In genomic region chr7:1018334-1018695, GRCh38 we compare ENCODE assay signal across 24 cellular contexts. TPM values are rescaled to one million over a fixed set of nuclear protein-coding genes. Genes with fewer than 3 reads are reported as not detected.
A peak's percentile ranks its signal among the peaks of the same experiment; 100 is the strongest.
DNase-seq lines count a peak whose midpoint lies in the region; ATAC-seq and TF ChIP-seq lines count a peak whose summit lies in the region.
"Had no signal": no experiment of that assay in that cellular context is flagged by ENCODE, and none has a peak within 500 bp of the region (broad histone marks: within the 10 kb centered on the region; RNA-seq: fewer than 3 reads in every experiment).

No MANE protein-coding gene starts in this region.

- H3K27ac ChIP-seq in vagina = no peak overlapping the region
- H3K27ac ChIP-seq: C4-2B, epithelial cell of prostate, heart left ventricle, right lobe of liver had no signal

- H3K4me3 Mint-ChIP-seq in Caco-2 (ENCODE audit: unreplicated experiment) (no peak overlapping the region), activated B cell treated with CpG ODN at 0.5 μM for 24 hours (peak overlapping the region; percentile 19), naive B cell (peak overlapping the region in 2 of 8 donors; percentile 3 to 79), mesothelial cell of epicardium (no peak overlapping the region)
- H3K4me3 Mint-ChIP-seq: activated CD8-positive, alpha-beta memory T cell treated with anti-CD3 and anti-CD28 coated beads, Interleukin-2, amount 10 ng/mL, durations not matched to agents 7 days and 5 days; HFFc6; nephron had no signal

- TF ChIP-seq CTCF in Caco-2 (IDR thresholded peaks at IDR 0.05; ENCODE audit: insufficient read depth in 1 of 2, low read depth in 1 of 2, low read length in 1 of 2, severe bottlenecking in 1 of 2, unreplicated experiment in 1 of 2) (no peak), activated B cell treated with CpG ODN at 0.5 μM for 24 hours (IDR thresholded peaks at IDR 0.05) (no peak), vagina (IDR thresholded peaks at IDR 0.05) (no peak), mesothelial cell of epicardium (IDR thresholded peaks at IDR 0.05; ENCODE audit: unreplicated experiment) (no peak)

- POLR2A ChIA-PET in Caco-2 (lab: Charles Lee) = no interaction called here
- POLR2A ChIA-PET in activated B cell treated with CpG ODN at 0.5 μM for 24 hours (lab: Charles Lee) = interaction anchor here (1.1 to 2.2 kb wide), 4 partner anchors 9 to 25 kb away, joined by 4 to 8 read pairs (median 6); no protein-coding TSS in a partner anchor

- H3K4me3 ChIP-seq in Caco-2 (ENCODE audit: low read depth, low read length) = no peak overlapping the region
- H3K4me3 ChIP-seq in vagina = no peak overlapping the region
- H3K4me3 ChIP-seq: heart left ventricle, right lobe of liver had no signal

- peak overlapping the region; percentile 59 for H3K27ac Mint-ChIP-seq in Caco-2 (ENCODE audit: unreplicated experiment)
- H3K27ac Mint-ChIP-seq in activated B cell treated with CpG ODN at 0.5 μM for 24 hours = no peak overlapping the region
- peak overlapping the region in 5 of 6 donors; percentile 41 to 93 (median 79) for H3K27ac Mint-ChIP-seq in naive B cell
- H3K27ac Mint-ChIP-seq in mesothelial cell of epicardium = no peak overlapping the region
- H3K27ac Mint-ChIP-seq: activated CD8-positive, alpha-beta memory T cell treated with anti-CD3 and anti-CD28 coated beads, Interleukin-2, amount 10 ng/mL, durations not matched to agents 7 days and 5 days; HFFc6; nephron had no signal

- CTCF ChIA-PET in Caco-2 (lab: Charles Lee) = no interaction called here
- CTCF ChIA-PET in activated B cell treated with CpG ODN at 0.5 μM for 24 hours (lab: Charles Lee) = interaction anchor here (9.5 kb wide), 1 partner anchor 47 kb away, joined by 55 read pairs; no protein-coding TSS in a partner anchor

- H3K9me3 Mint-ChIP-seq in Caco-2 (ENCODE audit: unreplicated experiment) (no peaks in the 10 kb centered on the region), activated B cell treated with CpG ODN at 0.5 μM for 24 hours (no peaks in the 10 kb centered on the region), naive B cell (peaks cover 0 to 7% (median 0%) of the 10 kb centered on the region in 7 donors), mesothelial cell of epicardium (peaks cover 5% of the 10 kb centered on the region)
- H3K9me3 Mint-ChIP-seq: activated naive CD4-positive, alpha-beta T cell treated with anti-CD3 and anti-CD28 coated beads, Interleukin-2, amount 50 U/mL, for 72 hours; nephron had no signal

- ATAC-seq in activated B cell treated with CpG ODN at 0.5 μM for 24 hours (ENCODE audit: low read depth) (no peak), naive B cell (ENCODE audit: low read depth in 2 of 2) (no peak)
- ATAC-seq: activated CD8-positive, alpha-beta memory T cell treated with anti-CD3 and anti-CD28 coated beads, Interleukin-2, amount 10 ng/mL, durations not matched to agents 7 days and 5 days; activated naive CD4-positive, alpha-beta T cell treated with anti-CD3 and anti-CD28 coated beads, Interleukin-2, amount 50 U/mL, for 72 hours; heart left ventricle had no signal

- intact Hi-C loops in Caco-2 (cut with micrococcal nuclease; ENCODE audit: unreplicated experiment) = no loop called here
- intact Hi-C loops in activated B cell treated with CpG ODN at 0.5 μM for 24 hours (cut with micrococcal nuclease) = no loop called here
- intact Hi-C loops in vagina (cut with DNase I) = no loop called here

- H3K4me1 ChIP-seq in Caco-2 (peaks cover 10% of the 10 kb centered on the region; the same call in 1 of the 2 replicates), vagina (no peaks in the 10 kb centered on the region)
- H3K4me1 ChIP-seq: right lobe of liver had no signal

- no peaks in the 10 kb centered on the region for H3K36me3 ChIP-seq in Caco-2 (ENCODE audit: control insufficient read depth, insufficient read depth, low read length)
- H3K36me3 ChIP-seq in vagina = no peaks in the 10 kb centered on the region
- H3K36me3 ChIP-seq: right lobe of liver had no signal

- BruUV-seq in Caco-2 (replicated peaks; lab: Mats Ljungman, UMichigan) = no TSS peak

- peaks cover 26% of the 10 kb centered on the region for H3K36me3 Mint-ChIP-seq in Caco-2 (ENCODE audit: insufficient read depth, unreplicated experiment)
- H3K36me3 Mint-ChIP-seq in activated B cell treated with CpG ODN at 0.5 μM for 24 hours (ENCODE audit: low read depth) = peaks cover 41% of the 10 kb centered on the region
- peaks cover 3 to 17% of the 10 kb centered on the region in 2 donors for H3K36me3 Mint-ChIP-seq in naive B cell
- peaks cover 21% of the 10 kb centered on the region for H3K36me3 Mint-ChIP-seq in mesothelial cell of epicardium

- H3K27me3 ChIP-seq in Caco-2 (replicated peaks; ENCODE audit: control insufficient read depth, insufficient read depth, low read length) (no peaks in the 10 kb centered on the region), vagina (no peaks in the 10 kb centered on the region)
- H3K27me3 ChIP-seq: heart left ventricle, right lobe of liver had no signal

- TF ChIP-seq POLR2A in vagina (IDR thresholded peaks at IDR 0.05) = no peak

- no peaks in the 10 kb centered on the region for H3K27me3 Mint-ChIP-seq in Caco-2 (ENCODE audit: insufficient read depth, unreplicated experiment)
- H3K27me3 Mint-ChIP-seq in activated B cell treated with CpG ODN at 0.5 μM for 24 hours = no peaks in the 10 kb centered on the region
- H3K27me3 Mint-ChIP-seq in naive B cell = peaks cover 0 to 5% (median 0%) of the 10 kb centered on the region in 3 donors
- no peaks in the 10 kb centered on the region for H3K27me3 Mint-ChIP-seq in mesothelial cell of epicardium (ENCODE audit: low read depth)
- H3K27me3 Mint-ChIP-seq: activated CD8-positive, alpha-beta memory T cell treated with anti-CD3 and anti-CD28 coated beads, Interleukin-2, amount 10 ng/mL, durations not matched to agents 7 days and 5 days had no signal

- H3K4me1 Mint-ChIP-seq in Caco-2 (ENCODE audit: low read depth, unreplicated experiment) (no peaks in the 10 kb centered on the region), activated B cell treated with CpG ODN at 0.5 μM for 24 hours (peaks cover 39% of the 10 kb centered on the region), naive B cell (peaks cover 21 to 40% (median 36%) of the 10 kb centered on the region in 3 donors), mesothelial cell of epicardium (peaks cover 7% of the 10 kb centered on the region)

- no peaks in the 10 kb centered on the region for H3K9me3 ChIP-seq in Caco-2
- no peaks in the 10 kb centered on the region for H3K9me3 ChIP-seq in vagina
- H3K9me3 ChIP-seq: right lobe of liver had no signal

- DNase-seq in Caco-2 (no peak), activated B cell treated with CpG ODN at 0.5 μM for 24 hours (no peak), naive B cell (no peak), vagina (ENCODE audit: extremely low spot score in 2 of 2) (no peak), mesothelial cell of epicardium (ENCODE audit: low spot score in 2 of 2, unreplicated experiment in 2 of 2) (no peak), kidney glomerular epithelial cell (lab: John Stamatoyannopoulos, UW) (no peak)
- DNase-seq: activated CD4-positive, alpha-beta T cell treated with anti-CD3 and anti-CD28 coated beads for 4 hours; activated CD8-positive, alpha-beta memory T cell treated with anti-CD3 and anti-CD28 coated beads, Interleukin-2, amount 10 ng/mL, durations not matched to agents 7 days and 5 days; EL; heart left ventricle; HFFc6; midbrain; MV-4-11; NCI-H187; NCI-H2227 treated with DMSO at 0.1 percent for 48 hours; NCI-H748 treated with DMSO at 0.1 percent for 48 hours; right lobe of liver had no signal

RNA-seq across cellular contexts. Expression of gene GPR146, which starts 26.0 kb away (rescaled TPM):
- 1.8 and 3.0 TPM in 2 replicates for total RNA-seq in Caco-2 (2022)
- total RNA-seq in activated B cell treated with CpG ODN at 0.5 μM for 24 hours = 6.2 and 6.9 TPM in 2 replicates
- 1 to 10 TPM; 2.0 to 9.7 (median 3.9) TPM for polyA plus RNA-seq in naive B cell (ENCODE audit: low read depth in 6 of 6)
- total RNA-seq in vagina = 36.1 TPM
- total RNA-seq in mesothelial cell of epicardium = 1.0 to 1.6 TPM (median 1.0 TPM) in 3 replicates

RNA-seq across cellular contexts. Expression of gene CYP2W1, which starts 35.3 kb away (rescaled TPM):
- total RNA-seq in Caco-2 (2022) = 24.0 and 25.1 TPM in 2 replicates
- not detected in 2 replicates for total RNA-seq in activated B cell treated with CpG ODN at 0.5 μM for 24 hours
- polyA plus RNA-seq in naive B cell (ENCODE audit: low read depth in 6 of 6) = not detected
- 2.0 TPM for total RNA-seq in vagina
- total RNA-seq in mesothelial cell of epicardium = 5.6 to 6.2 TPM (median 5.8 TPM) in 3 replicates
- total RNA-seq: activated CD8-positive, alpha-beta memory T cell treated with anti-CD3 and anti-CD28 coated beads, Interleukin-2, amount 10 ng/mL, durations not matched to agents 7 days and 5 days; activated naive CD4-positive, alpha-beta T cell treated with anti-CD3 and anti-CD28 coated beads, Interleukin-2, amount 50 U/mL, for 72 hours; astrocyte; heart left ventricle; HT1080; right lobe of liver had no signal
- polyA plus RNA-seq: AG04450, heart left ventricle had no signal

RNA-seq across cellular contexts. Expression of gene COX19, which starts 43.0 kb away (rescaled TPM):
- total RNA-seq in Caco-2 (2022) (24.8 and 25.6 TPM in 2 replicates), activated B cell treated with CpG ODN at 0.5 μM for 24 hours (21.2 and 24.5 TPM in 2 replicates), vagina (10.8 TPM), mesothelial cell of epicardium (19.2 to 22.0 TPM (median 20.2 TPM) in 3 replicates)
- polyA plus RNA-seq in naive B cell (ENCODE audit: low read depth in 6 of 6) = 10 to 100 TPM; 22.6 to 34.5 (median 27.0) TPM

Comparison
In these comparisons a context has a peak if more than half of its experiments do, and no peak if none do; other contexts are left out.
1. H3K27ac Mint-ChIP-seq: peak in Caco-2 (single experiment) and naive B cell (5 of 6); none in activated B cell treated with CpG ODN at 0.5 μM for 24 hours (single experiment) and mesothelial cell of epicardium (single experiment).